12 cellular contexts compared by ENCODE assay signal in genomic region chr13:91045351-91046034, GRCh38.
DNase-seq lines count a peak whose midpoint lies in the region; ATAC-seq and TF ChIP-seq lines count a peak whose summit lies in the region.
"Had no signal": no experiment of that assay in that cellular context is flagged by ENCODE, and none has a peak within 500 bp of the region (broad histone marks: within the 10 kb centered on the region; RNA-seq: fewer than 3 reads in every experiment).

No MANE protein-coding gene starts in this region.

- H3K27me3 ChIP-seq in DOHH2 (ENCODE audit: control insufficient read depth, low read length): no peaks in the 10 kb centered on the region

- no peaks in the 10 kb centered on the region for H3F3A ChIP-seq in DOHH2 (ENCODE audit: control insufficient read depth, insufficient read depth)

- no peak overlapping the region for H3K4me3 ChIP-seq in DOHH2 (ENCODE audit: low read length)
- H3K4me3 ChIP-seq: lung had no signal

- H3K4me2 ChIP-seq in DOHH2 (ENCODE audit: low read length): no peak overlapping the region

- no peaks in the 10 kb centered on the region for H3K79me2 ChIP-seq in DOHH2 (ENCODE audit: control insufficient read depth, low read length)

- H3K36me3 ChIP-seq in DOHH2 (ENCODE audit: control insufficient read depth, low read length): no peaks in the 10 kb centered on the region

- no peaks in the 10 kb centered on the region for H3K9me3 ChIP-seq in DOHH2 (ENCODE audit: control insufficient read depth, insufficient read depth, low read length)

- ATAC-seq in HG02885 (IDR thresholded peaks at IDR 0.05; ENCODE audit: poor library complexity, unreplicated experiment) (peak; percentile 61), SK-N-SH treated with all-trans-retinoic acid at 6 μM for 48 hours (peak; percentile 93), left lobe of liver (peak; percentile 55), HG02623 (IDR thresholded peaks at IDR 0.05; ENCODE audit: unreplicated experiment) (no peak)

- H4K20me1 ChIP-seq in DOHH2 (ENCODE audit: control insufficient read depth, insufficient read depth, low read depth, low read length): no peaks in the 10 kb centered on the region

- no peak overlapping the region for H3K27ac ChIP-seq in DOHH2 (ENCODE audit: low read depth, low read length)

- no peaks in the 10 kb centered on the region for H3K4me1 ChIP-seq in DOHH2 (ENCODE audit: control insufficient read depth, low read length)

- peak; percentile 45 for TF ChIP-seq CTCF in DOHH2 (IDR thresholded peaks at IDR 0.05; ENCODE audit: low read depth, low read length, poor library complexity, severe bottlenecking)

- H3K9me2 ChIP-seq in DOHH2 (replicated peaks; ENCODE audit: control insufficient read depth, low read length): no peaks in the 10 kb centered on the region

- no peak for DNase-seq in left lobe of liver (ENCODE audit: low spot score)
- DNase-seq in NCI-H1436 (lab: John Stamatoyannopoulos, UW): no peak
- DNase-seq in NCI-H2196 treated with DMSO at 0.1 percent for 48 hours (lab: John Stamatoyannopoulos, UW; ENCODE audit: unreplicated experiment): no peak
- DNase-seq in ecto neural progenitor cell (ENCODE audit: low spot score): no peak
- DNase-seq: activated naive CD8-positive, alpha-beta T cell treated with anti-CD3 and anti-CD28 coated beads for 36 hours; NCI-H226; stimulated activated CD8-positive, alpha-beta memory T cell treated with anti-CD3 and anti-CD28 coated beads, Interleukin-4, amount 100 ng/mL, for 48 hours had no signal

TF ChIP-seq in SK-N-SH treated with all-trans-retinoic acid at 6 μM for 48 hours, 23 proteins besides CTCF, POLR2A, EP300 and RAD21:
- TF ChIP-seq ZC3H10 (CRISPR knock-in tag; IDR thresholded peaks at IDR 0.05) (no peak), GLIS3 (CRISPR knock-in tag; IDR thresholded peaks at IDR 0.05) (no peak), TSHZ2 (CRISPR knock-in tag; IDR thresholded peaks at IDR 0.05) (no peak), ESRRG (CRISPR knock-in tag; IDR thresholded peaks at IDR 0.05) (no peak), TCF4 (CRISPR knock-in tag; IDR thresholded peaks at IDR 0.05; ENCODE audit: borderline replicate concordance) (no peak), ZNF565 (CRISPR knock-in tag; conservative IDR thresholded peaks at IDR 0.05; ENCODE audit: low read depth) (no peak), SNAI2 (CRISPR knock-in tag; IDR thresholded peaks at IDR 0.05) (no peak), PATZ1 (CRISPR knock-in tag; IDR thresholded peaks at IDR 0.05; ENCODE audit: borderline replicate concordance) (no peak), POU6F1 (CRISPR knock-in tag; IDR thresholded peaks at IDR 0.05; ENCODE audit: borderline replicate concordance, low read depth) (no peak)
TF ChIP-seq in SK-N-SH treated with all-trans-retinoic acid at 6 μM for 48 hours: peak in this region for 0.
